Comparison of ENCODE assay signal across 9 cellular contexts in the genomic region with DNA sequence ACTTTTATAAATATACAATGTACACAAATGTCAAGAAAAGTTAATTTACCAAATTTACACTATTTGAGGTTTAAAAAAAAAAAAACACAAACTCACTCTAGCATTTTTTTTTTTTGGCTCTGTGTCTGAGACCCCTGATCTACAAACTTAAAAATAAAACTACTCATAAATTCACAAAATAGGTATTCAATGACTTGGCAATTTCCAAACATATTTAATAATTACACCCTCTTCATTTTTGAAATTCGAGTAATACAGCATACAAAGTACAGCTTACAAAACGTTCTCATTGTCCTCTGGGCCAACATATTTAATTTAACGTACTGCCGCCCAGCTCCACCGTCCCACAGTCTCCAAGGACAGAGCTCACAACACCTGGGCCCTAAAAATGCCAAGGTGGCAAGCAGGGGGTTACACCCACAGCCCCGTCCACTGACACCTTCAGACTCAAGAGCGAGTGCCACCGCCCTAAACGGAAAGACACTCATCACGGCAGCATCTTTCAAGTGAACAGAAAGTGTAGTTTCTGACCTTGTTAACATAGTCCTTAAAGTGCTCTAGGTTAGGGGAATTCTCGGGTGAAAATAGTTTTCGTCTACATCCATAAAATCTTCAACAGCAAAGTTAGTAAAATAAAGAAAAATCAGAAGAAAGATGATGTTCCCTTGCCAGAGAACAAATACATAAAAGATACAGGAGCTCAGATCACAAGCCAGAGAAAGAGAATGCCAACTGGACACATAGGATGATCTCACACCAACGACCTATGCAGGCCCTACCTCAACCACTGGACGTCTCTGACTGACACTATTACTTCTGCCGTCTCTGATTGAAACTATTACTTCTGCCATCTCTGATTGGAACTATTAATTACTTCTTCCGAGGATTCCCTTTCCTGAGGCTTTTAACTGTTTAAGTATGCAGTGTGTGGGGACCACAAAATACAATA. TPM values are rescaled to one million over a fixed set of nuclear protein-coding genes. Genes with fewer than 3 reads are reported as not detected.
DNase-seq lines count a peak whose midpoint lies in the region; ATAC-seq and TF ChIP-seq lines count a peak whose summit lies in the region.
"Had no signal": no experiment of that assay in that cellular context is flagged by ENCODE, and none has a peak within 500 bp of the region (broad histone marks: within the 10 kb centered on the region; RNA-seq: fewer than 3 reads in every experiment).

No MANE protein-coding gene starts in this region.

- H3K27ac ChIP-seq in SK-N-MC (no peak overlapping the region), WERI-Rb-1 (no peak overlapping the region)

- TF ChIP-seq CTCF in fibroblast of the aortic adventitia (IDR thresholded peaks at IDR 0.05; ENCODE audit: insufficient read depth, low read length) = no peak
- TF ChIP-seq CTCF in WERI-Rb-1 (IDR thresholded peaks at IDR 0.05; ENCODE audit: low read depth, low read length) = no peak

- peak overlapping the region; percentile 94 for H3K4me2 ChIP-seq in skeletal muscle satellite cell (ENCODE audit: low read length)

- no peak for ATAC-seq in GM19452 (IDR thresholded peaks at IDR 0.05; ENCODE audit: unreplicated experiment)

- H3K9me3 ChIP-seq in SK-N-MC (ENCODE audit: low read depth, low read length) (no peaks in the 10 kb centered on the region), skeletal muscle satellite cell (replicated peaks; ENCODE audit: low read length) (no peaks in the 10 kb centered on the region), WERI-Rb-1 (ENCODE audit: severe bottlenecking) (no peaks in the 10 kb centered on the region)

- peaks cover 47% of the 10 kb centered on the region for H3K4me1 ChIP-seq in skeletal muscle satellite cell (ENCODE audit: control insufficient read depth, insufficient read depth, low read length)

- no peaks in the 10 kb centered on the region for H3K27me3 ChIP-seq in skeletal muscle satellite cell (ENCODE audit: control insufficient read depth, insufficient read depth, low read length)
- no peaks in the 10 kb centered on the region for H3K27me3 ChIP-seq in WERI-Rb-1 (ENCODE audit: insufficient read depth, low read depth, severe bottlenecking)

- DNase-seq in DMS53 (lab: John Stamatoyannopoulos, UW) (peak; percentile 39), DMS53 treated with DMSO at 0.1 percent for 48 hours (lab: John Stamatoyannopoulos, UW; ENCODE audit: unreplicated experiment) (no peak), SK-N-MC (ENCODE audit: low read depth, low spot score) (no peak), fibroblast of the aortic adventitia (ENCODE audit: low read depth) (peak; percentile 53), WERI-Rb-1 (no peak), hippocampal formation (lab: John Stamatoyannopoulos, UW) (no peak)
- DNase-seq: NCI-H524 treated with DMSO at 0.1 percent for 48 hours had no signal

- no peaks in the 10 kb centered on the region for H3K36me3 ChIP-seq in SK-N-MC (ENCODE audit: insufficient read depth, low read length)
- H3K36me3 ChIP-seq in skeletal muscle satellite cell (ENCODE audit: insufficient read depth, low read length) = no peaks in the 10 kb centered on the region
- peaks cover 50% of the 10 kb centered on the region for H3K36me3 ChIP-seq in WERI-Rb-1

- H3K4me3 ChIP-seq in SK-N-MC (peak overlapping the region; percentile 51), fibroblast of the aortic adventitia (ENCODE audit: low read depth, low read length) (peak overlapping the region; percentile 79), skeletal muscle satellite cell (ENCODE audit: low read length) (peak overlapping the region; percentile 68), WERI-Rb-1 (ENCODE audit: low read depth, low read length) (no peak overlapping the region; the same call in none of the 2 replicates)

- H3K9ac ChIP-seq in SK-N-MC (ENCODE audit: insufficient read length) (peak overlapping the region; percentile 27), skeletal muscle satellite cell (ENCODE audit: low read depth, low read length) (peak overlapping the region; percentile 63)

RNA-seq across cellular contexts. Expression of a gene that starts 4.2 kb away (rescaled TPM):
- total RNA-seq in fibroblast of the aortic adventitia (ENCODE audit: low replicate concordance) = 11.2 and 23.6 TPM in 2 replicates
- 10.6 and 17.3 TPM in 2 replicates for total RNA-seq in skeletal muscle satellite cell (2012; rRNA removed)

Comparison
In these comparisons a context has a peak if more than half of its experiments do, and no peak if none do; other contexts are left out.
1. DNase-seq: peak in DMS53 (single experiment) and fibroblast of the aortic adventitia (single experiment); none in DMS53 treated with DMSO at 0.1 percent for 48 hours (single experiment), SK-N-MC (single experiment), WERI-Rb-1 (single experiment) and hippocampal formation (0 of 2).